In genomic region chr15:73990250-73991005, GRCh38 we compare ENCODE assay signal across 12 cellular contexts. TPM values are rescaled to one million over a fixed set of nuclear protein-coding genes. Genes with fewer than 3 reads are reported as not detected.
A peak's percentile ranks its signal among the peaks of the same experiment; 100 is the strongest.
DNase-seq lines count a peak whose midpoint lies in the region; ATAC-seq, FAIRE-seq and TF ChIP-seq lines count a peak whose summit lies in the region.
"Had no signal": no experiment of that assay in that cellular context is flagged by ENCODE, and none has a peak within 500 bp of the region (broad histone marks: within the 10 kb centered on the region; RNA-seq: fewer than 3 reads in every experiment).

No MANE protein-coding gene starts in this region.

- H3K4me3 ChIP-seq in CD4-positive, CD25-positive, alpha-beta regulatory T cell (ENCODE audit: low read depth, low read length) = no peak overlapping the region
- H3K4me3 ChIP-seq in MG63 = peak overlapping the region; percentile 82

- peaks cover 38% of the 10 kb centered on the region for H3K4me1 ChIP-seq in CD4-positive, CD25-positive, alpha-beta regulatory T cell (ENCODE audit: control insufficient read depth, insufficient read depth, low read length, poor library complexity, severe bottlenecking)

- peaks cover 20% of the 10 kb centered on the region for H3K36me3 Mint-ChIP-seq in CD4-positive, CD25-positive, alpha-beta regulatory T cell
- H3K36me3 Mint-ChIP-seq in osteocyte (ENCODE audit: unreplicated experiment) = no peaks in the 10 kb centered on the region

- no peak for TF ChIP-seq POLR2A in GM12891 (IDR thresholded peaks at IDR 0.05; ENCODE audit: low read depth, low read length)

- peaks cover 0 to 51% (median 16%) of the 10 kb centered on the region in 4 donors for H3K4me1 Mint-ChIP-seq in CD4-positive, CD25-positive, alpha-beta regulatory T cell
- peaks cover 70% of the 10 kb centered on the region for H3K4me1 Mint-ChIP-seq in osteocyte (ENCODE audit: unreplicated experiment)

- FAIRE-seq in GM12891 (lab: Jason Lieb, UNC) = no peak
- FAIRE-seq: frontal cortex had no signal

- H3K9me3 ChIP-seq in CD4-positive, CD25-positive, alpha-beta regulatory T cell (ENCODE audit: control insufficient read depth in 2 of 2, low read length in 2 of 2) = no peaks in the 10 kb centered on the region
- no peaks in the 10 kb centered on the region for H3K9me3 ChIP-seq in MG63
- H3K9me3 ChIP-seq: ovary had no signal

- no peak for DNase-seq in CD4-positive, CD25-positive, alpha-beta regulatory T cell
- DNase-seq in MG63 (no peak), osteocyte (ENCODE audit: extremely low spot score, unreplicated experiment) (no peak), globus pallidus (ENCODE audit: low spot score) (no peak), DMS 273 (lab: John Stamatoyannopoulos, UW; ENCODE audit: unreplicated experiment) (no peak), GM12891 (ENCODE audit: insufficient read length, low spot score) (no peak)
- DNase-seq: NCI-H1105, T1000 had no signal

- H3K36me3 ChIP-seq in CD4-positive, CD25-positive, alpha-beta regulatory T cell (ENCODE audit: control insufficient read depth, insufficient read depth, low read length) = no peaks in the 10 kb centered on the region
- peaks cover 31% of the 10 kb centered on the region for H3K36me3 ChIP-seq in MG63
- H3K36me3 ChIP-seq: ovary had no signal

- H3K27ac Mint-ChIP-seq in CD4-positive, CD25-positive, alpha-beta regulatory T cell = no peak overlapping the region
- no peak overlapping the region for H3K27ac Mint-ChIP-seq in osteocyte (ENCODE audit: unreplicated experiment)

- peak overlapping the region; percentile 78 to 92 (median 84) for H3K4me3 Mint-ChIP-seq in CD4-positive, CD25-positive, alpha-beta regulatory T cell
- peak overlapping the region; percentile 82 for H3K4me3 Mint-ChIP-seq in osteocyte (ENCODE audit: unreplicated experiment)

- no peak for ATAC-seq in CD4-positive, CD25-positive, alpha-beta regulatory T cell (ENCODE audit: low read depth in 2 of 2)
- ATAC-seq in HG02623 (IDR thresholded peaks at IDR 0.05; ENCODE audit: unreplicated experiment) = no peak

- H3K9me3 Mint-ChIP-seq in CD4-positive, CD25-positive, alpha-beta regulatory T cell = no peaks in the 10 kb centered on the region
- H3K9me3 Mint-ChIP-seq in osteocyte (ENCODE audit: unreplicated experiment) = no peaks in the 10 kb centered on the region

- H3K27me3 Mint-ChIP-seq in CD4-positive, CD25-positive, alpha-beta regulatory T cell = peaks cover 4% of the 10 kb centered on the region
- H3K27me3 Mint-ChIP-seq in osteocyte (ENCODE audit: unreplicated experiment) = no peaks in the 10 kb centered on the region

- no peak overlapping the region for H3K27ac ChIP-seq in CD4-positive, CD25-positive, alpha-beta regulatory T cell (ENCODE audit: insufficient read depth, low read length, poor library complexity, severe bottlenecking)
- H3K27ac ChIP-seq in cingulate gyrus (ENCODE audit: low read depth, low read length) = peak overlapping the region; percentile 65

- TF ChIP-seq CTCF in osteocyte (IDR thresholded peaks at IDR 0.05) = no peak

- H3K27me3 ChIP-seq in CD4-positive, CD25-positive, alpha-beta regulatory T cell (ENCODE audit: control insufficient read depth, insufficient read depth, low read length) = no peaks in the 10 kb centered on the region
- H3K27me3 ChIP-seq in MG63 = no peaks in the 10 kb centered on the region
- H3K27me3 ChIP-seq: ovary had no signal

TF ChIP-seq in GM12891, 5 proteins besides CTCF, POLR2A, EP300 and RAD21:
- TF ChIP-seq SPI1 (IDR thresholded peaks at IDR 0.05; ENCODE audit: low read depth, low read length) = no peak
- no peak for TF ChIP-seq POLR2AphosphoS5 (IDR thresholded peaks at IDR 0.05; ENCODE audit: low read depth, low read length)
- TF ChIP-seq POU2F2 (IDR thresholded peaks at IDR 0.05; ENCODE audit: low read depth, low read length) = no peak
- TF ChIP-seq PAX5 (IDR thresholded peaks at IDR 0.05; ENCODE audit: insufficient read depth, low read length, severe bottlenecking) = no peak
- TF ChIP-seq TAF1 (IDR thresholded peaks at IDR 0.05; ENCODE audit: low read depth, low read length) = no peak

RNA-seq across cellular contexts. Expression of gene STOML1, which starts 1.7 kb away (rescaled TPM):
- total RNA-seq in CD4-positive, CD25-positive, alpha-beta regulatory T cell = 5.9 TPM
- polyA plus RNA-seq in CD4-positive, CD25-positive, alpha-beta regulatory T cell = 10 to 100 TPM in 2 of 4 donors, 1 to 10 TPM in 2; 8.7 to 11.4 (median 10.2) TPM
- 45.3 and 53.1 TPM in 2 replicates for total RNA-seq in MG63 (2014; rRNA removed; shearing (Covaris generic); ENCODE audit: low replicate concordance)
- total RNA-seq in osteocyte = 17.1 and 18.3 TPM in 2 replicates
- 6.3 TPM for polyA plus RNA-seq in GM12891 (2012; ENCODE audit: low read depth, missing spikeins)

RNA-seq across cellular contexts. Expression of gene PML, which starts 4.1 kb away (rescaled TPM):
- 57.6 TPM for total RNA-seq in CD4-positive, CD25-positive, alpha-beta regulatory T cell
- 10 to 100 TPM; 13.7 to 24.0 (median 20.8) TPM for polyA plus RNA-seq in CD4-positive, CD25-positive, alpha-beta regulatory T cell
- total RNA-seq in MG63 (2014; rRNA removed; shearing (Covaris generic); ENCODE audit: low replicate concordance) = 19.5 and 39.8 TPM in 2 replicates
- total RNA-seq in osteocyte = 60.6 and 63.1 TPM in 2 replicates
- 47.9 TPM for polyA plus RNA-seq in GM12891 (2012; ENCODE audit: low read depth, missing spikeins)
